23 cellular contexts compared by ENCODE assay signal in the genomic region with DNA sequence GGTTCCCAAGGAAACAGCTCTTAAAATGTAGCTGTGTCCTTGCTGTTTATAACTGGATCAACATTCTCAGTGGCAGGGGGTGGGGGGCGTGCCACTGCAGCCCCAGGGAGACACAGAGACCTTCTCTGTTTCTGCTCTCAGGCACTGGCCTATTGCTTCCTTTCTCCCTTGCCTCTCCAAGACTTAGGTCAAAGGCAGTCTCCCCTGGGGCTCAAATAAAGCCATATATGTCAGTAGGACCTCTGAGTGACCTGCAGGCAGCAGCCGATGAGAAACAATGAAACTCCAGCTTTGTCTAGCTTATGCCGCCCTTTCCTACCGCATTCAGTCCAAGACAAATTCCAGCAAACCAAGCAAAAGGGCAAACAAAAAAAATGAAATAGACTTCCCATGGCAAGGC. TPM values are rescaled to one million over a fixed set of nuclear protein-coding genes. Genes with fewer than 3 reads are reported as not detected.
"Had no signal": no experiment of that assay in that cellular context is flagged by ENCODE, and none has a peak within 500 bp of the region (broad histone marks: within the 10 kb centered on the region; RNA-seq: fewer than 3 reads in every experiment).

No MANE protein-coding gene starts in this region.

- H3K36me3 ChIP-seq: breast epithelium, stomach, upper lobe of right lung had no signal

- H3K4me1 Mint-ChIP-seq: activated CD4-positive, alpha-beta T cell treated with anti-CD3 and anti-CD28 coated beads, Interleukin-2, amount 10 ng/mL, durations not matched to agents 24 days and 14 days; activated T-helper 17 cell treated with anti-CD3 and anti-CD28 coated beads, Interleukin-2, amount 50 U/mL, for 72 hours; naive thymus-derived CD8-positive, alpha-beta T cell had no signal

- H3K4me3 ChIP-seq: breast epithelium, skin epidermis, stomach, upper lobe of right lung had no signal

- H3K36me3 Mint-ChIP-seq: naive thymus-derived CD8-positive, alpha-beta T cell had no signal

- H3K9me3 ChIP-seq: breast epithelium, stomach, upper lobe of right lung had no signal

- ATAC-seq: activated CD8-positive, alpha-beta T cell treated with anti-CD3 and anti-CD28 coated beads for 36 hours; activated T-helper 17 cell treated with anti-CD3 and anti-CD28 coated beads, Interleukin-2, amount 50 U/mL, for 72 hours; naive thymus-derived CD8-positive, alpha-beta T cell; upper lobe of right lung had no signal

- H3K27ac Mint-ChIP-seq: activated CD4-positive, alpha-beta T cell treated with anti-CD3 and anti-CD28 coated beads, Interleukin-2, amount 10 ng/mL, durations not matched to agents 24 days and 14 days; activated CD8-positive, alpha-beta T cell treated with anti-CD3 and anti-CD28 coated beads for 36 hours; activated naive CD4-positive, alpha-beta T cell treated with anti-CD3 and anti-CD28 coated beads for 36 hours; activated T-helper 17 cell treated with anti-CD3 and anti-CD28 coated beads, Interleukin-2, amount 50 U/mL, for 72 hours; dendritic cell treated with granulocyte-macrophage colony-stimulating factor and Interleukin-4, amounts not matched to agents 40 ng/mL and 50 ng/mL, for 4 days; naive thymus-derived CD8-positive, alpha-beta T cell; progenitor cell of endocrine pancreas; T-helper 1 cell treated with Interleukin-12 subunit alpha and Interleukin-12 subunit beta and Interleukin-4 antibody, amounts not matched to agents 30 μg/mL and 1 μg/mL, for 36 hours had no signal

- DNase-seq: activated CD4-positive, alpha-beta T cell treated with anti-CD3 and anti-CD28 coated beads, Interleukin-2, amount 10 ng/mL, durations not matched to agents 24 days and 14 days; activated CD8-positive, alpha-beta T cell treated with anti-CD3 and anti-CD28 coated beads for 36 hours; activated naive CD4-positive, alpha-beta T cell treated with anti-CD3 and anti-CD28 coated beads for 36 hours; activated T-cell treated with anti-CD3 and anti-CD28 coated beads, Interleukin-2, amount 50 U/mL, for 1 hour; anterior cingulate cortex; cerebellar nuclear complex; effector memory CD4-positive, alpha-beta T cell; foreskin fibroblast; hypothalamus; mesendoderm; naive thymus-derived CD8-positive, alpha-beta T cell; occipital lobe; stomach had no signal

- H3K27me3 ChIP-seq: breast epithelium, stomach, upper lobe of right lung had no signal

- H3K4me1 ChIP-seq: breast epithelium had no signal

- H3K27ac ChIP-seq: skin epidermis, stomach, upper lobe of right lung had no signal

- H3K4me3 Mint-ChIP-seq: activated CD4-positive, alpha-beta T cell treated with anti-CD3 and anti-CD28 coated beads, Interleukin-2, amount 10 ng/mL, durations not matched to agents 24 days and 14 days; activated CD8-positive, alpha-beta T cell treated with anti-CD3 and anti-CD28 coated beads for 36 hours; activated naive CD4-positive, alpha-beta T cell treated with anti-CD3 and anti-CD28 coated beads for 36 hours; activated T-helper 17 cell treated with anti-CD3 and anti-CD28 coated beads, Interleukin-2, amount 50 U/mL, for 72 hours; dendritic cell treated with granulocyte-macrophage colony-stimulating factor and Interleukin-4, amounts not matched to agents 40 ng/mL and 50 ng/mL, for 4 days; naive thymus-derived CD8-positive, alpha-beta T cell; T-helper 1 cell treated with Interleukin-12 subunit alpha and Interleukin-12 subunit beta and Interleukin-4 antibody, amounts not matched to agents 30 μg/mL and 1 μg/mL, for 36 hours had no signal

- H3K9me3 Mint-ChIP-seq: activated CD4-positive, alpha-beta T cell treated with anti-CD3 and anti-CD28 coated beads, Interleukin-2, amount 10 ng/mL, durations not matched to agents 24 days and 14 days; activated CD8-positive, alpha-beta T cell treated with anti-CD3 and anti-CD28 coated beads for 36 hours; activated naive CD4-positive, alpha-beta T cell treated with anti-CD3 and anti-CD28 coated beads for 36 hours; activated T-helper 17 cell treated with anti-CD3 and anti-CD28 coated beads, Interleukin-2, amount 50 U/mL, for 72 hours; dendritic cell treated with granulocyte-macrophage colony-stimulating factor and Interleukin-4, amounts not matched to agents 40 ng/mL and 50 ng/mL, for 4 days; T-helper 1 cell treated with Interleukin-12 subunit alpha and Interleukin-12 subunit beta and Interleukin-4 antibody, amounts not matched to agents 30 μg/mL and 1 μg/mL, for 36 hours had no signal

RNA-seq across cellular contexts. Expression of a gene that starts 20.6 kb away (rescaled TPM):
- total RNA-seq: activated naive CD4-positive, alpha-beta T cell treated with anti-CD3 and anti-CD28 coated beads for 36 hours; naive thymus-derived CD8-positive, alpha-beta T cell had no signal

RNA-seq across cellular contexts. Expression of a gene that starts 39.1 kb away (rescaled TPM):
- total RNA-seq: activated CD4-positive, alpha-beta T cell treated with anti-CD3 and anti-CD28 coated beads, Interleukin-2, amount 10 ng/mL, durations not matched to agents 24 days and 14 days; activated CD8-positive, alpha-beta T cell treated with anti-CD3 and anti-CD28 coated beads for 36 hours; activated naive CD4-positive, alpha-beta T cell treated with anti-CD3 and anti-CD28 coated beads for 36 hours; activated T-helper 17 cell treated with anti-CD3 and anti-CD28 coated beads, Interleukin-2, amount 50 U/mL, for 72 hours; breast epithelium; kidney epithelial cell; lower leg skin; naive thymus-derived CD8-positive, alpha-beta T cell; occipital lobe; progenitor cell of endocrine pancreas; stomach; temporal lobe; upper lobe of right lung had no signal
- polyA plus RNA-seq: naive thymus-derived CD8-positive, alpha-beta T cell; stomach had no signal
